In genomic region chr22:46135611-46136538, GRCh38 we compare ENCODE assay signal across 2 cellular contexts.
TF ChIP-seq lines count a peak whose summit lies in the region.

No MANE protein-coding gene starts in this region.

TF ChIP-seq in WTC11, 78 proteins besides CTCF, POLR2A, EP300 and RAD21 (continued from another document):
- TF ChIP-seq FOXP4 (CRISPR knock-in tag; IDR thresholded peaks at IDR 0.05), result no peak
- TF ChIP-seq, protein P1, sequence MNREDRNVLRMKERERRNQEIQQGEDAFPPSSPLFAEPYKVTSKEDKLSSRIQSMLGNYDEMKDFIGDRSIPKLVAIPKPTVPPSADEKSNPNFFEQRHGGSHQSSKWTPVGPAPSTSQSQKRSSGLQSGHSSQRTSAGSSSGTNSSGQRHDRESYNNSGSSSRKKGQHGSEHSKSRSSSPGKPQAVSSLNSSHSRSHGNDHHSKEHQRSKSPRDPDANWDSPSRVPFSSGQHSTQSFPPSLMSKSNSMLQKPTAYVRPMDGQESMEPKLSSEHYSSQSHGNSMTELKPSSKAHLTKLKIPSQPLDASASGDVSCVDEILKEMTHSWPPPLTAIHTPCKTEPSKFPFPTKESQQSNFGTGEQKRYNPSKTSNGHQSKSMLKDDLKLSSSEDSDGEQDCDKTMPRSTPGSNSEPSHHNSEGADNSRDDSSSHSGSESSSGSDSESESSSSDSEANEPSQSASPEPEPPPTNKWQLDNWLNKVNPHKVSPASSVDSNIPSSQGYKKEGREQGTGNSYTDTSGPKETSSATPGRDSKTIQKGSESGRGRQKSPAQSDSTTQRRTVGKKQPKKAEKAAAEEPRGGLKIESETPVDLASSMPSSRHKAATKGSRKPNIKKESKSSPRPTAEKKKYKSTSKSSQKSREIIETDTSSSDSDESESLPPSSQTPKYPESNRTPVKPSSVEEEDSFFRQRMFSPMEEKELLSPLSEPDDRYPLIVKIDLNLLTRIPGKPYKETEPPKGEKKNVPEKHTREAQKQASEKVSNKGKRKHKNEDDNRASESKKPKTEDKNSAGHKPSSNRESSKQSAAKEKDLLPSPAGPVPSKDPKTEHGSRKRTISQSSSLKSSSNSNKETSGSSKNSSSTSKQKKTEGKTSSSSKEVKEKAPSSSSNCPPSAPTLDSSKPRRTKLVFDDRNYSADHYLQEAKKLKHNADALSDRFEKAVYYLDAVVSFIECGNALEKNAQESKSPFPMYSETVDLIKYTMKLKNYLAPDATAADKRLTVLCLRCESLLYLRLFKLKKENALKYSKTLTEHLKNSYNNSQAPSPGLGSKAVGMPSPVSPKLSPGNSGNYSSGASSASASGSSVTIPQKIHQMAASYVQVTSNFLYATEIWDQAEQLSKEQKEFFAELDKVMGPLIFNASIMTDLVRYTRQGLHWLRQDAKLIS (CRISPR knock-in tag; IDR thresholded peaks at IDR 0.05; ENCODE audit: borderline replicate concordance), result no peak
- no peak for TF ChIP-seq SMAD4 (CRISPR knock-in tag; IDR thresholded peaks at IDR 0.05)
- TF ChIP-seq HMGA2 (CRISPR knock-in tag; IDR thresholded peaks at IDR 0.05), result no peak
- TF ChIP-seq AR (CRISPR knock-in tag; IDR thresholded peaks at IDR 0.05), result no peak
- no peak for TF ChIP-seq ZMAT4 (CRISPR knock-in tag; IDR thresholded peaks at IDR 0.05)
- TF ChIP-seq ATF2 (CRISPR knock-in tag; IDR thresholded peaks at IDR 0.05; ENCODE audit: borderline replicate concordance, low read depth), result no peak
- no peak for TF ChIP-seq IRF2 (CRISPR knock-in tag; IDR thresholded peaks at IDR 0.05; ENCODE audit: borderline replicate concordance, low read depth)
- no peak for TF ChIP-seq SMAD3 (CRISPR knock-in tag; IDR thresholded peaks at IDR 0.05; ENCODE audit: borderline replicate concordance)

TF ChIP-seq in HepG2, 621 proteins besides CTCF, POLR2A, EP300 and RAD21 (continued from another document and continues in another):
- TF ChIP-seq KLF13 (CRISPR knock-in tag; IDR thresholded peaks at IDR 0.05) (0 out of 2 replicates have a peak, but pooled peaks have one; percentile 67), MNT (IDR thresholded peaks at IDR 0.05) (peak; percentile 98), YEATS4 (CRISPR knock-in tag; IDR thresholded peaks at IDR 0.05; ENCODE audit: borderline replicate concordance) (no peak), ZIK1 (CRISPR knock-in tag; IDR thresholded peaks at IDR 0.05; ENCODE audit: borderline replicate concordance, low read depth) (no peak), SALL1 (CRISPR knock-in tag; IDR thresholded peaks at IDR 0.05) (0 out of 2 replicates have a peak, but pooled peaks have one; percentile 2), KDM2A (CRISPR knock-in tag; IDR thresholded peaks at IDR 0.05; ENCODE audit: borderline replicate concordance, low read depth) (no peak), RBM39 (IDR thresholded peaks at IDR 0.05; ENCODE audit: low read depth, low read length, poor library complexity, severe bottlenecking) (no peak), REXO4 (CRISPR knock-in tag; IDR thresholded peaks at IDR 0.05; ENCODE audit: borderline replicate concordance) (no peak), ZBTB33 (CRISPR knock-in tag; IDR thresholded peaks at IDR 0.05) (0 out of 2 replicates have a peak, but pooled peaks have one; percentile 8), TSC22D2 (CRISPR knock-in tag; IDR thresholded peaks at IDR 0.05; ENCODE audit: borderline replicate concordance) (0 out of 2 replicates have a peak, but pooled peaks have one; percentile 3), ZFP91 (CRISPR knock-in tag; IDR thresholded peaks at IDR 0.05; ENCODE audit: borderline replicate concordance) (0 out of 2 replicates have a peak, but pooled peaks have one; percentile 13), MXI1 (IDR thresholded peaks at IDR 0.05; ENCODE audit: borderline replicate concordance, low read depth, low read length) (0 out of 3 replicates have a peak, but pooled peaks have one; percentile 53), ZNF839 (CRISPR knock-in tag; IDR thresholded peaks at IDR 0.05; ENCODE audit: borderline replicate concordance) (0 out of 2 replicates have a peak, but pooled peaks have one; percentile 41), ARHGAP35 (CRISPR knock-in tag; IDR thresholded peaks at IDR 0.05; ENCODE audit: borderline replicate concordance) (no peak), ZBTB8A (CRISPR knock-in tag; IDR thresholded peaks at IDR 0.05; ENCODE audit: borderline replicate concordance, low read depth) (no peak), SKI (IDR thresholded peaks at IDR 0.05; ENCODE audit: partially characterized antibody) (peak; percentile 32), ZFX (CRISPR knock-in tag; IDR thresholded peaks at IDR 0.05; ENCODE audit: low read depth) (peak; percentile 23), NFE2L1 (CRISPR knock-in tag; IDR thresholded peaks at IDR 0.05; ENCODE audit: borderline replicate concordance) (no peak), YY1 (IDR thresholded peaks at IDR 0.05; ENCODE audit: insufficient read depth, insufficient replicate concordance, low read depth, low read length) (peak; percentile 28), ZNF766 (CRISPR knock-in tag; IDR thresholded peaks at IDR 0.05; ENCODE audit: borderline replicate concordance) (no peak), ZNF883 (CRISPR knock-in tag; IDR thresholded peaks at IDR 0.05; ENCODE audit: not compliant biosample characterization) (no peak), ZMYM2 (CRISPR knock-in tag; IDR thresholded peaks at IDR 0.05) (no peak), CBX1 (IDR thresholded peaks at IDR 0.05; ENCODE audit: low read depth) (no peak), ZNF841 (CRISPR knock-in tag; IDR thresholded peaks at IDR 0.05; ENCODE audit: borderline replicate concordance) (no peak), ZNF251 (CRISPR knock-in tag; IDR thresholded peaks at IDR 0.05) (no peak), ZUFSP (CRISPR knock-in tag; IDR thresholded peaks at IDR 0.05; ENCODE audit: borderline replicate concordance) (no peak), CREB1 (IDR thresholded peaks at IDR 0.05) (no peak), CREB1 (CRISPR knock-in tag; IDR thresholded peaks at IDR 0.05) (no peak), NPAS2 (CRISPR knock-in tag; IDR thresholded peaks at IDR 0.05; ENCODE audit: borderline replicate concordance) (no peak), RXRA (CRISPR knock-in tag; IDR thresholded peaks at IDR 0.05) (peak; percentile 25), ZNF713 (CRISPR knock-in tag; IDR thresholded peaks at IDR 0.05) (no peak)
- TF ChIP-seq, protein P2, sequence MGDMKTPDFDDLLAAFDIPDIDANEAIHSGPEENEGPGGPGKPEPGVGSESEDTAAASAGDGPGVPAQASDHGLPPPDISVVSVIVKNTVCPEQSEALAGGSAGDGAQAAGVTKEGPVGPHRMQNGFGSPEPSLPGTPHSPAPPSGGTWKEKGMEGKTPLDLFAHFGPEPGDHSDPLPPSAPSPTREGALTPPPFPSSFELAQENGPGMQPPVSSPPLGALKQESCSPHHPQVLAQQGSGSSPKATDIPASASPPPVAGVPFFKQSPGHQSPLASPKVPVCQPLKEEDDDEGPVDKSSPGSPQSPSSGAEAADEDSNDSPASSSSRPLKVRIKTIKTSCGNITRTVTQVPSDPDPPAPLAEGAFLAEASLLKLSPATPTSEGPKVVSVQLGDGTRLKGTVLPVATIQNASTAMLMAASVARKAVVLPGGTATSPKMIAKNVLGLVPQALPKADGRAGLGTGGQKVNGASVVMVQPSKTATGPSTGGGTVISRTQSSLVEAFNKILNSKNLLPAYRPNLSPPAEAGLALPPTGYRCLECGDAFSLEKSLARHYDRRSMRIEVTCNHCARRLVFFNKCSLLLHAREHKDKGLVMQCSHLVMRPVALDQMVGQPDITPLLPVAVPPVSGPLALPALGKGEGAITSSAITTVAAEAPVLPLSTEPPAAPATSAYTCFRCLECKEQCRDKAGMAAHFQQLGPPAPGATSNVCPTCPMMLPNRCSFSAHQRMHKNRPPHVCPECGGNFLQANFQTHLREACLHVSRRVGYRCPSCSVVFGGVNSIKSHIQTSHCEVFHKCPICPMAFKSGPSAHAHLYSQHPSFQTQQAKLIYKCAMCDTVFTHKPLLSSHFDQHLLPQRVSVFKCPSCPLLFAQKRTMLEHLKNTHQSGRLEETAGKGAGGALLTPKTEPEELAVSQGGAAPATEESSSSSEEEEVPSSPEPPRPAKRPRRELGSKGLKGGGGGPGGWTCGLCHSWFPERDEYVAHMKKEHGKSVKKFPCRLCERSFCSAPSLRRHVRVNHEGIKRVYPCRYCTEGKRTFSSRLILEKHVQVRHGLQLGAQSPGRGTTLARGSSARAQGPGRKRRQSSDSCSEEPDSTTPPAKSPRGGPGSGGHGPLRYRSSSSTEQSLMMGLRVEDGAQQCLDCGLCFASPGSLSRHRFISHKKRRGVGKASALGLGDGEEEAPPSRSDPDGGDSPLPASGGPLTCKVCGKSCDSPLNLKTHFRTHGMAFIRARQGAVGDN (CRISPR knock-in tag; IDR thresholded peaks at IDR 0.05), result no peak
